In the genomic region with DNA sequence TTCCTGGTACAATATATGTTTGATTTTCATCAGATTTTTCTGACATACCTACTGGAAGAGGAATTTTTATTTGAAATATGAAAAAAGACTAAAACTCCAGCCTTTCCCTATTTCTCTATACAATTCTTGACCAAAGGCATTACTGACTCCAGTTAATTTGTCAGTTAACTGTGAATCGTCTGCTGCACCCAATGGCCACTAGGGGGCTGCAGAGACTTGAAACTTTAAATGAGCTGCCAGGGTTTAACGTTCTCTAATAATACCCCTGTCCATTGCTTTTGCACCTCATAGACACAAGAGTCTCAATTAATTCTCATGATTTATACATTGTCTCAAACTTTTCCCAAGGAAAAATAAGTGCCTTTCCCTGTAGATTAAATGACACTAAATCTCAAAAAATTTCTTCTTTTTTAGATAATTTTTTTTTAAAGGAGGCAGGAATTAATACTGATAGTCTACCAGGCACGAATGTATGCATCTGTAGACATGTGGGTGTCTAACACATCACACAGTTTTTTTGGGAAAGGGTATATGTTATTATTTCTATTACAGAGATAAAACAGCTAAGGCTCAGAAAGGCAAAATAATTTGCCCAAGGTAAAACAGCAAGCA, we compare ENCODE assay signal across 8 cellular contexts. TPM values are rescaled to one million over a fixed set of nuclear protein-coding genes. Genes with fewer than 3 reads are reported as not detected.
DNase-seq lines count a peak whose midpoint lies in the region; ATAC-seq and TF ChIP-seq lines count a peak whose summit lies in the region.

No MANE protein-coding gene starts in this region.

- H3K4me2 ChIP-seq in H9 (ENCODE audit: insufficient read depth, insufficient read length, low read length) (no peak overlapping the region), mesendoderm (ENCODE audit: low read length) (no peak overlapping the region)

- intact Hi-C loops in thyroid gland (cut with DNase I), result no loop called here

- H2BK120ac ChIP-seq in H9 (ENCODE audit: low read depth, low read length, poor library complexity, severe bottlenecking), result no peak overlapping the region
- no peak overlapping the region for H2BK120ac ChIP-seq in mesendoderm (ENCODE audit: low read depth, low read length)

- no peaks in the 10 kb centered on the region for H3K79me2 ChIP-seq in H9 (ENCODE audit: insufficient read depth, low read length)
- no peaks in the 10 kb centered on the region for H3K79me2 ChIP-seq in mesendoderm (ENCODE audit: control insufficient read depth, insufficient read depth, low read length)

- H3K36me3 Mint-ChIP-seq in H9 (ENCODE audit: insufficient read depth in 1 of 3, low read depth in 3 of 3), result no peaks in the 10 kb centered on the region

- H3K4me1 Mint-ChIP-seq in H9, result peaks cover 5 to 14% of the 10 kb centered on the region in 2 experiments

- no peak for TF ChIP-seq POLR2A in thyroid gland (IDR thresholded peaks at IDR 0.05)

- no peak overlapping the region for H3K4ac ChIP-seq in H9 (ENCODE audit: low read depth, low read length)
- no peak overlapping the region for H3K4ac ChIP-seq in mesendoderm (ENCODE audit: low read depth, low read length)

- H3T11ph ChIP-seq in H9 (ENCODE audit: low read length), result no peak overlapping the region

- H3K4me1 ChIP-seq in H9 (ENCODE audit: insufficient read depth, low read length) (no peaks in the 10 kb centered on the region), mesendoderm (ENCODE audit: control insufficient read depth, low read depth, low read length) (no peaks in the 10 kb centered on the region), thyroid gland (peaks cover 16 to 25% of the 10 kb centered on the region in 2 donors)

- H4K8ac ChIP-seq in H9 (replicated peaks; ENCODE audit: insufficient read length, low read depth, low read length) (no peak overlapping the region), mesendoderm (ENCODE audit: low read depth, low read length) (no peak overlapping the region)

- in situ Hi-C loops in Caki2 (cut with HindIII; ENCODE audit: low pct_unique_long_range_greater_than_20kb, low sequenced_read_pairs), result no loop called here

- H3K14ac ChIP-seq in H9 (ENCODE audit: insufficient read depth, low read length), result no peak overlapping the region

- peaks cover 44% of the 10 kb centered on the region for H3K27me3 Mint-ChIP-seq in H9 (ENCODE audit: low read depth)

- no peak overlapping the region for H2BK12ac ChIP-seq in H9 (ENCODE audit: insufficient read length, low read depth, low read length)

- no peak for ATAC-seq in HG03571 (IDR thresholded peaks at IDR 0.05; ENCODE audit: unreplicated experiment)

- no peaks in the 10 kb centered on the region for H3K36me3 ChIP-seq in mesendoderm (ENCODE audit: control insufficient read depth, insufficient read depth, low read length)
- no peaks in the 10 kb centered on the region for H3K36me3 ChIP-seq in thyroid gland

- no peak overlapping the region for H4K91ac ChIP-seq in H9 (ENCODE audit: insufficient read length, low read depth, low read length)

- H3K9me3 ChIP-seq in H9 (ENCODE audit: control insufficient read depth, low read depth, low read length), result no peaks in the 10 kb centered on the region
- no peaks in the 10 kb centered on the region for H3K9me3 ChIP-seq in thyroid gland

- no peaks in the 10 kb centered on the region for H3K9me3 Mint-ChIP-seq in H9

- peak; percentile 96 for TF ChIP-seq CTCF in H9 (conservative IDR thresholded peaks at IDR 0.05)
- peak; percentile 66 to 84 (median 75) for TF ChIP-seq CTCF in thyroid gland (IDR thresholded peaks at IDR 0.05)

- H4K5ac ChIP-seq in H9 (ENCODE audit: insufficient read length, low read depth, low read length) (no peak overlapping the region), mesendoderm (ENCODE audit: low read length) (no peak overlapping the region)

- H3K23ac ChIP-seq in H9 (ENCODE audit: insufficient read length, low read depth, low read length), result no peak overlapping the region
- H3K23ac ChIP-seq in mesendoderm (ENCODE audit: low read length), result no peak overlapping the region

- H3K4me3 Mint-ChIP-seq in H9, result no peak overlapping the region

- H2AK5ac ChIP-seq in H9 (ENCODE audit: insufficient read length, low read length), result no peak overlapping the region
- H2AK5ac ChIP-seq in mesendoderm (ENCODE audit: low read length), result no peak overlapping the region

- H2AFZ ChIP-seq in H9 (ENCODE audit: low read length), result no peak overlapping the region

- H2BK5ac ChIP-seq in H9 (ENCODE audit: insufficient read length, low read length) (no peak overlapping the region), mesendoderm (ENCODE audit: low read length) (no peak overlapping the region)

- H3K79me1 ChIP-seq in H9 (ENCODE audit: insufficient read depth, low read depth, low read length, poor library complexity, severe bottlenecking) (no peaks in the 10 kb centered on the region), mesendoderm (ENCODE audit: low read length) (no peaks in the 10 kb centered on the region)

- H3K27me3 ChIP-seq in H9 (ENCODE audit: insufficient read depth, low read length), result peaks cover 24% of the 10 kb centered on the region
- H3K27me3 ChIP-seq in mesendoderm (ENCODE audit: insufficient read depth, low read length, poor library complexity), result peaks cover 14% of the 10 kb centered on the region
- no peaks in the 10 kb centered on the region for H3K27me3 ChIP-seq in thyroid gland

- DNase-seq in Caki2 (ENCODE audit: low read depth) (peak; percentile 35), H9 (peak; percentile 48), NCI-H2171 treated with DMSO at 0.1 percent for 48 hours (lab: John Stamatoyannopoulos, UW) (peak; percentile 44), mesendoderm (peak; percentile 71), thyroid gland (peak; percentile 63 to 73)
- DNase-seq in activated CD4-positive, alpha-beta T cell treated with anti-CD3 and anti-CD28 coated beads for 4 hours, result peak; percentile 23 to 28
- DNase-seq in effector CD4-positive, alpha-beta T cell, result peak; percentile 8

- H3K27ac ChIP-seq in H9 (ENCODE audit: insufficient read length, low read depth, low read length) (no peak overlapping the region), mesendoderm (ENCODE audit: low read depth, low read length) (no peak overlapping the region), thyroid gland (no peak overlapping the region)

- H3K56ac ChIP-seq in H9 (ENCODE audit: insufficient read length, low read depth, low read length) (no peak overlapping the region), mesendoderm (ENCODE audit: low read length) (no peak overlapping the region)

- peaks cover 17% of the 10 kb centered on the region for H3K23me2 ChIP-seq in H9 (ENCODE audit: insufficient read length, low read depth, low read length, poor library complexity, severe bottlenecking)

- no peak overlapping the region for H3K9ac ChIP-seq in H9 (ENCODE audit: extremely low read depth, insufficient read length, low read length)
- no peak overlapping the region for H3K9ac ChIP-seq in mesendoderm (ENCODE audit: low read length)

- H3K27ac Mint-ChIP-seq in H9, result no peak overlapping the region

- H2BK20ac ChIP-seq in H9 (ENCODE audit: low read depth, low read length, poor library complexity, severe bottlenecking), result no peak overlapping the region

- H3K18ac ChIP-seq in H9 (ENCODE audit: insufficient read length, low read depth, low read length), result no peak overlapping the region
- H3K18ac ChIP-seq in mesendoderm (ENCODE audit: low read length), result no peak overlapping the region

- H4K20me1 ChIP-seq in H9 (ENCODE audit: control insufficient read depth, insufficient read depth, insufficient read length), result no peaks in the 10 kb centered on the region

- no CpG with 5 or more reads among the region's 3 CpGs for WGBS in H9 (ENCODE audit: extremely low coverage, insufficient read length, low lambda C conversion rate)
- no CpG with 5 or more reads among the region's 3 CpGs for WGBS in mesendoderm (ENCODE audit: extremely low coverage, insufficient coverage, low lambda C conversion rate)
- 26 to 28% methylated on average over 3 of the region's 3 CpGs for WGBS in thyroid gland, 2 donors

- H2BK15ac ChIP-seq in H9 (ENCODE audit: low read depth, low read length) (no peak overlapping the region), mesendoderm (replicated peaks; ENCODE audit: low read depth) (no peak overlapping the region)

- H3K4me3 ChIP-seq in mesendoderm (ENCODE audit: low read length) (no peak overlapping the region), thyroid gland (replicated peaks in 1 of 3) (no peak overlapping the region)

RNA-seq across cellular contexts. Expression of a gene that starts 1.8 kb away (rescaled TPM):
- total RNA-seq in Caki2 (2014; rRNA removed; shearing (Covaris generic); ENCODE audit: low replicate concordance), result not detected in 2 replicates
- total RNA-seq in H9 (2021) (not detected in 2 replicates), thyroid gland (under 1 TPM; 0.08 to 0.40 (median 0.28) TPM)
- polyA plus RNA-seq in mesendoderm (2013, experiment 1 of 2), result 0.38 TPM
- polyA plus RNA-seq in mesendoderm (2013, experiment 2 of 2), result 0.41 TPM

Comparison
In these comparisons a context has a peak if more than half of its experiments do, and no peak if none do; other contexts are left out.
1. DNase-seq: peak in every context shown above with its lines; median percentile 71 in mesendoderm; 68 in thyroid gland; 48 in H9; 44 in NCI-H2171 treated with DMSO at 0.1 percent for 48 hours; 35 in Caki2; 26 in activated CD4-positive, alpha-beta T cell treated with anti-CD3 and anti-CD28 coated beads for 4 hours; 8 in effector CD4-positive, alpha-beta T cell.